In genomic region chr11:45982656-45983470, GRCh38 we compare ENCODE assay signal across 8 cellular contexts.
DNase-seq lines count a peak whose midpoint lies in the region; ATAC-seq and TF ChIP-seq lines count a peak whose summit lies in the region.
"Had no signal": no experiment of that assay in that cellular context is flagged by ENCODE, and none has a peak within 500 bp of the region (broad histone marks: within the 10 kb centered on the region; RNA-seq: fewer than 3 reads in every experiment).

No MANE protein-coding gene starts in this region.

- H3K79me2 ChIP-seq in SK-N-SH (ENCODE audit: insufficient read depth) = peaks cover 21% of the 10 kb centered on the region

- DNase-seq in HEK293T (ENCODE audit: extremely low spot score) (peak; percentile 65), SK-N-SH (peak; percentile 21), fibroblast of mammary gland (ENCODE audit: low read depth) (peak; percentile 87), psoas muscle (peak in 1 of 2 donors; percentile 24), mucosa of gallbladder (ENCODE audit: low spot score) (no peak)
- DNase-seq: naive B cell had no signal

- no peaks in the 10 kb centered on the region for H3K27me3 ChIP-seq in SK-N-SH (ENCODE audit: insufficient read depth)
- H3K27me3 ChIP-seq in psoas muscle (ENCODE audit: insufficient read depth in 3 of 3, low read length in 2 of 3) = no peaks in the 10 kb centered on the region

- H3K27ac ChIP-seq in SK-N-SH (ENCODE audit: low read depth in 2 of 2, low read length in 1 of 2) (peak overlapping the region in 1 of 2 experiments; percentile 53; a peak in 1 of 4 replicates), psoas muscle (no peak overlapping the region)

- TF ChIP-seq RAD21 in SK-N-SH (IDR thresholded peaks at IDR 0.05; ENCODE audit: low read length) = no peak

- no peak for TF ChIP-seq EP300 in SK-N-SH (IDR thresholded peaks at IDR 0.05; ENCODE audit: borderline replicate concordance in 1 of 2, low read depth in 1 of 2, low read length in 1 of 2)

- intact Hi-C loops in psoas muscle (cut with DNase I) = no loop called here

- peak in 3 of 4 donors; percentile 49 to 53 (median 49) for ATAC-seq in psoas muscle
- no peak for ATAC-seq in GM21367 (IDR thresholded peaks at IDR 0.05; ENCODE audit: unreplicated experiment)
- no peak for ATAC-seq in GM21825 (IDR thresholded peaks at IDR 0.05; ENCODE audit: unreplicated experiment)

- no peaks in the 10 kb centered on the region for H3K9me2 ChIP-seq in SK-N-SH

- peak overlapping the region; percentile 31; the same call in 1 of the 2 replicates for H3K4me2 ChIP-seq in SK-N-SH

- peaks cover 7% of the 10 kb centered on the region for H3F3A ChIP-seq in SK-N-SH (replicated peaks; ENCODE audit: insufficient read depth)

- H3K9ac ChIP-seq in SK-N-SH = no peak overlapping the region

- TF ChIP-seq CTCF in SK-N-SH (IDR thresholded peaks at IDR 0.05) (no peak), fibroblast of mammary gland (conservative IDR thresholded peaks at IDR 0.05; ENCODE audit: control insufficient read depth, insufficient read depth, low read depth, low read length) (no peak), psoas muscle (IDR thresholded peaks at IDR 0.05) (no peak)

- no peaks in the 10 kb centered on the region for H3K9me3 ChIP-seq in SK-N-SH
- no peaks in the 10 kb centered on the region for H3K9me3 ChIP-seq in psoas muscle

- H3K4me3 ChIP-seq in SK-N-SH (ENCODE audit: low read depth in 2 of 2, low read length in 1 of 2) (no peak overlapping the region), fibroblast of mammary gland (ENCODE audit: control insufficient read depth, low read depth, low read length) (no peak overlapping the region), psoas muscle (no peak overlapping the region)

- no peak overlapping the region for H2AFZ ChIP-seq in SK-N-SH (ENCODE audit: low read depth)

- POLR2A ChIA-PET in HEK293T (lab: Yijun Ruan, JAX) = interaction anchor here (1.0 to 2.4 kb wide), 7 partner anchors 10 to 138 kb away, joined by 3 to 13 read pairs (median 5); no protein-coding TSS in a partner anchor
- POLR2A ChIA-PET in SK-N-SH (lab: Yijun Ruan, JAX) = interaction anchor here (0.7 to 1.5 kb wide), 2 partner anchors 10 to 11 kb away, joined by 3 read pairs; no protein-coding TSS in a partner anchor

- peaks cover 4 to 36% of the 10 kb centered on the region in 2 experiments; a peak in 3 of 4 replicates for H3K4me1 ChIP-seq in SK-N-SH (ENCODE audit: control insufficient read depth in 1 of 2, insufficient read depth in 2 of 2, low read depth in 1 of 2, low read length in 1 of 2)
- H3K4me1 ChIP-seq in psoas muscle = peaks cover 22% of the 10 kb centered on the region

- H4K20me1 ChIP-seq in SK-N-SH (ENCODE audit: insufficient read depth) = peaks cover 31% of the 10 kb centered on the region

- CTCF ChIA-PET in HEK293T (lab: Yijun Ruan, JAX) = interaction anchor here (0.6 to 2.2 kb wide), 7 partner anchors 10 to 1170 kb away, joined by 3 to 12 read pairs (median 3); no protein-coding TSS in a partner anchor
- CTCF ChIA-PET in SK-N-SH (lab: Yijun Ruan, JAX) = interaction anchor here (1.0 to 3.2 kb wide), 5 partner anchors 18 to 324 kb away, joined by 3 to 22 read pairs (median 6); no protein-coding TSS in a partner anchor

- 63% methylated on average over 8 of the region's 8 CpGs for WGBS in SK-N-SH (ENCODE audit: low lambda C conversion rate)
- 62 to 70% (median 63%) methylated on average over 8 of the region's 8 CpGs for WGBS in psoas muscle, 3 donors

- peaks cover 10 to 17% of the 10 kb centered on the region in 2 experiments for H3K36me3 ChIP-seq in SK-N-SH (replicated peaks in 1 of 2; ENCODE audit: control insufficient read depth in 1 of 2, insufficient read depth in 2 of 2, low read length in 1 of 2)
- H3K36me3 ChIP-seq in psoas muscle (ENCODE audit: insufficient read depth in 1 of 2, low read depth in 1 of 2) = peaks cover 3 to 19% of the 10 kb centered on the region in 2 donors

TF ChIP-seq in HEK293T, 16 proteins besides CTCF, POLR2A, EP300 and RAD21:
- TF ChIP-seq ZNF384 (IDR thresholded peaks at IDR 0.05) = 0 out of 2 replicates have a peak, but pooled peaks have one; percentile 12
- TF ChIP-seq NFRKB (IDR thresholded peaks at IDR 0.05) = no peak
- no peak for TF ChIP-seq HDGF (IDR thresholded peaks at IDR 0.05; ENCODE audit: borderline replicate concordance)
- no peak for TF ChIP-seq SP1 (IDR thresholded peaks at IDR 0.05)
- peak; percentile 83 for TF ChIP-seq PKNOX1 (IDR thresholded peaks at IDR 0.05)
- no peak for TF ChIP-seq FOXA1 (IDR thresholded peaks at IDR 0.05)

TF ChIP-seq in SK-N-SH, 30 proteins besides CTCF, POLR2A, EP300 and RAD21:
- no peak for TF ChIP-seq EZH2phosphoT487 (IDR thresholded peaks at IDR 0.05; ENCODE audit: borderline replicate concordance, low read depth)
- TF ChIP-seq GABPA (IDR thresholded peaks at IDR 0.05; ENCODE audit: low read depth) = no peak
- TF ChIP-seq USF2 (IDR thresholded peaks at IDR 0.05; ENCODE audit: borderline replicate concordance, low read depth, low read length) = no peak
- no peak; the same call in 1 of the 2 replicates for TF ChIP-seq JUND (IDR thresholded peaks at IDR 0.05)
- peak; percentile 42; the same call in 1 of the 2 replicates for TF ChIP-seq FOSL2 (IDR thresholded peaks at IDR 0.05; ENCODE audit: borderline replicate concordance, low read depth)

Comparison
In these comparisons a context has a peak if more than half of its experiments do, and no peak if none do; other contexts are left out.
1. ATAC-seq: peak in psoas muscle (3 of 4); none in GM21367 (single experiment) and GM21825 (single experiment).